In genomic region chr2:1987379-1987778, GRCh38 we compare ENCODE assay signal across 22 cellular contexts.
DNase-seq lines count a peak whose midpoint lies in the region; ATAC-seq and TF ChIP-seq lines count a peak whose summit lies in the region.
"Had no signal": no experiment of that assay in that cellular context is flagged by ENCODE, and none has a peak within 500 bp of the region (broad histone marks: within the 10 kb centered on the region; RNA-seq: fewer than 3 reads in every experiment).

No MANE protein-coding gene starts in this region.

- H3K27ac ChIP-seq in dorsolateral prefrontal cortex (peak overlapping the region in 40 of 59 donors; percentile 3 to 94 (median 69)), SJCRH30 (no peak overlapping the region)
- H3K27ac ChIP-seq: SJSA1 had no signal

- intact Hi-C loops in dorsolateral prefrontal cortex (cut with DNase I) = no loop called here

- peak; percentile 19 for DNase-seq in NCI-H82 (lab: John Stamatoyannopoulos, UW)
- no peak for DNase-seq in NCI-H82 treated with DMSO at 0.1 percent for 48 hours (lab: John Stamatoyannopoulos, UW; ENCODE audit: unreplicated experiment)
- peak; percentile 94 for DNase-seq in NCI-H2171 treated with DMSO at 0.1 percent for 48 hours (lab: John Stamatoyannopoulos, UW)
- no peak for DNase-seq in dorsolateral prefrontal cortex
- DNase-seq in stimulated activated CD4-positive, alpha-beta T cell treated with anti-CD3 and anti-CD28 coated beads, Interleukin-4, amount 100 ng/mL, for 4 hours = no peak
- DNase-seq in putamen (ENCODE audit: low spot score) = no peak
- DNase-seq in SJCRH30 = no peak
- DNase-seq: 8988T; ACHN; BE2C; CD4-positive, CD25-positive, alpha-beta regulatory T cell; DMS53; GDM1; HCEC 1CT; Karpas-422; NCI-H1092; NCI-H1417 treated with DMSO at 0.1 percent for 48 hours; NCI-H187 treated with DMSO at 0.1 percent for 48 hours had no signal

- no peaks in the 10 kb centered on the region for H3K27me3 ChIP-seq in dorsolateral prefrontal cortex
- peaks cover 36% of the 10 kb centered on the region for H3K27me3 ChIP-seq in SJCRH30
- H3K27me3 ChIP-seq: BE2C, SJSA1 had no signal

- H3K4me1 ChIP-seq in SJCRH30 = no peaks in the 10 kb centered on the region

- no peaks in the 10 kb centered on the region for H3K9me3 ChIP-seq in SJCRH30 (replicated peaks)
- H3K9me3 ChIP-seq: BE2C, SJSA1 had no signal

- TF ChIP-seq CTCF in dorsolateral prefrontal cortex (IDR thresholded peaks at IDR 0.05 in 54 of 56, conservative IDR thresholded peaks at IDR 0.05 in 2 of 56; ENCODE audit: low read depth in 1 of 56, partially characterized antibody in 56 of 56) = no peak

- ATAC-seq in GM19397 (IDR thresholded peaks at IDR 0.05; ENCODE audit: unreplicated experiment) = no peak
- ATAC-seq: GM12878 had no signal

- H3K36me3 ChIP-seq in SJCRH30 = no peaks in the 10 kb centered on the region
- H3K36me3 ChIP-seq: SJSA1 had no signal

- H3K4me3 ChIP-seq in dorsolateral prefrontal cortex = no peak overlapping the region
- H3K4me3 ChIP-seq in SJCRH30 = no peak overlapping the region
- H3K4me3 ChIP-seq: GM12878, GM23338, SJSA1 had no signal

Comparison
In these comparisons a context has a peak if more than half of its experiments do, and no peak if none do; other contexts are left out.
1. DNase-seq: peak in NCI-H82 (single experiment) and NCI-H2171 treated with DMSO at 0.1 percent for 48 hours (single experiment); none in NCI-H82 treated with DMSO at 0.1 percent for 48 hours (single experiment), dorsolateral prefrontal cortex (0 of 10), stimulated activated CD4-positive, alpha-beta T cell treated with anti-CD3 and anti-CD28 coated beads, Interleukin-4, amount 100 ng/mL, for 4 hours (0 of 2), putamen (single experiment) and SJCRH30 (0 of 2).